ENCODE assay signal across 1 cellular context in the genomic region with DNA sequence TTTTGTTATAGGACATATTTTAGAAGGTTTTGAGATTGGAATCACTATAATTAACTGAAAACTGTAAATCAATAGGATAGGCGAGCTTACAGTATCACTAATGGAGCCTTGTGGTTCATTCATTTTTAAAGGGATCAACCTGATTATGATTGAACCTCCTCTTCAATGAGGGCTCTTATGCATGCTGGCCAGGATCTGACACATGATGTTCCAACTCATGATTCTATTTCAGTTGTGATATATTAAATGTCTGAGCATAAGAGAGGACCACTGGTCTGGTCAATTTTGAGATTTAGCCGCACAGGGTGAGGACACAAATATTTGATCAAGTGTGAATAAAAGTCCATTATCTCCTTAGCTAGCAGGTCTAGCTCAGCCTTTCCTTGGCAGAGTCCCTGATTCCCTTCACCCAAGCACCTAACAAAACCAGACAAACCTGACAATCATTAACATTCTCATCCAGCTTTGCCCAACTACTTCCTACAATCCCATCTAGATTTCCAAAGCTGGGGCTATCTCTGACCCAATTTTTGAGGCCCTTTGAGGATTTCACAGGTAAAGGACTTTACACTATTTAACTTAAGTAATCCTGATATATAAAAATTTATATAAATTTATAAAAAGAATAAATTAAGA.
TF ChIP-seq lines count a peak whose summit lies in the region.

No MANE protein-coding gene starts in this region.

TF ChIP-seq in HepG2, 621 proteins besides CTCF, POLR2A, EP300 and RAD21 (continued from another document):
- TF ChIP-seq, protein P1, sequence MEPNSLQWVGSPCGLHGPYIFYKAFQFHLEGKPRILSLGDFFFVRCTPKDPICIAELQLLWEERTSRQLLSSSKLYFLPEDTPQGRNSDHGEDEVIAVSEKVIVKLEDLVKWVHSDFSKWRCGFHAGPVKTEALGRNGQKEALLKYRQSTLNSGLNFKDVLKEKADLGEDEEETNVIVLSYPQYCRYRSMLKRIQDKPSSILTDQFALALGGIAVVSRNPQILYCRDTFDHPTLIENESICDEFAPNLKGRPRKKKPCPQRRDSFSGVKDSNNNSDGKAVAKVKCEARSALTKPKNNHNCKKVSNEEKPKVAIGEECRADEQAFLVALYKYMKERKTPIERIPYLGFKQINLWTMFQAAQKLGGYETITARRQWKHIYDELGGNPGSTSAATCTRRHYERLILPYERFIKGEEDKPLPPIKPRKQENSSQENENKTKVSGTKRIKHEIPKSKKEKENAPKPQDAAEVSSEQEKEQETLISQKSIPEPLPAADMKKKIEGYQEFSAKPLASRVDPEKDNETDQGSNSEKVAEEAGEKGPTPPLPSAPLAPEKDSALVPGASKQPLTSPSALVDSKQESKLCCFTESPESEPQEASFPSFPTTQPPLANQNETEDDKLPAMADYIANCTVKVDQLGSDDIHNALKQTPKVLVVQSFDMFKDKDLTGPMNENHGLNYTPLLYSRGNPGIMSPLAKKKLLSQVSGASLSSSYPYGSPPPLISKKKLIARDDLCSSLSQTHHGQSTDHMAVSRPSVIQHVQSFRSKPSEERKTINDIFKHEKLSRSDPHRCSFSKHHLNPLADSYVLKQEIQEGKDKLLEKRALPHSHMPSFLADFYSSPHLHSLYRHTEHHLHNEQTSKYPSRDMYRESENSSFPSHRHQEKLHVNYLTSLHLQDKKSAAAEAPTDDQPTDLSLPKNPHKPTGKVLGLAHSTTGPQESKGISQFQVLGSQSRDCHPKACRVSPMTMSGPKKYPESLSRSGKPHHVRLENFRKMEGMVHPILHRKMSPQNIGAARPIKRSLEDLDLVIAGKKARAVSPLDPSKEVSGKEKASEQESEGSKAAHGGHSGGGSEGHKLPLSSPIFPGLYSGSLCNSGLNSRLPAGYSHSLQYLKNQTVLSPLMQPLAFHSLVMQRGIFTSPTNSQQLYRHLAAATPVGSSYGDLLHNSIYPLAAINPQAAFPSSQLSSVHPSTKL (CRISPR knock-in tag; IDR thresholded peaks at IDR 0.05) = peak; percentile 30; the same call in 1 of the 2 replicates
- TF ChIP-seq SAP130 (CRISPR knock-in tag; IDR thresholded peaks at IDR 0.05; ENCODE audit: low read depth) = 0 out of 2 replicates have a peak, but pooled peaks have one; percentile 23
- TF ChIP-seq ZNF768 (CRISPR knock-in tag; IDR thresholded peaks at IDR 0.05) = no peak
- 0 out of 2 replicates have a peak, but pooled peaks have one; percentile 12 for TF ChIP-seq KAT8 (CRISPR knock-in tag; IDR thresholded peaks at IDR 0.05)
- TF ChIP-seq ZNF672 (CRISPR knock-in tag; IDR thresholded peaks at IDR 0.05) = no peak
- TF ChIP-seq HNF4A (CRISPR knock-in tag; IDR thresholded peaks at IDR 0.05) = 0 out of 2 replicates have a peak, but pooled peaks have one; percentile 12
- peak; percentile 22; the same call in 1 of the 2 replicates for TF ChIP-seq ISL2 (CRISPR knock-in tag; IDR thresholded peaks at IDR 0.05)
- no peak for TF ChIP-seq ZNF205 (CRISPR knock-in tag; IDR thresholded peaks at IDR 0.05)
- TF ChIP-seq ZNF703 (CRISPR knock-in tag; IDR thresholded peaks at IDR 0.05; ENCODE audit: borderline replicate concordance) = no peak
- peak; percentile 12; the same call in 1 of the 2 replicates for TF ChIP-seq HDAC2 (CRISPR knock-in tag; IDR thresholded peaks at IDR 0.05)
- TF ChIP-seq, protein P2, sequence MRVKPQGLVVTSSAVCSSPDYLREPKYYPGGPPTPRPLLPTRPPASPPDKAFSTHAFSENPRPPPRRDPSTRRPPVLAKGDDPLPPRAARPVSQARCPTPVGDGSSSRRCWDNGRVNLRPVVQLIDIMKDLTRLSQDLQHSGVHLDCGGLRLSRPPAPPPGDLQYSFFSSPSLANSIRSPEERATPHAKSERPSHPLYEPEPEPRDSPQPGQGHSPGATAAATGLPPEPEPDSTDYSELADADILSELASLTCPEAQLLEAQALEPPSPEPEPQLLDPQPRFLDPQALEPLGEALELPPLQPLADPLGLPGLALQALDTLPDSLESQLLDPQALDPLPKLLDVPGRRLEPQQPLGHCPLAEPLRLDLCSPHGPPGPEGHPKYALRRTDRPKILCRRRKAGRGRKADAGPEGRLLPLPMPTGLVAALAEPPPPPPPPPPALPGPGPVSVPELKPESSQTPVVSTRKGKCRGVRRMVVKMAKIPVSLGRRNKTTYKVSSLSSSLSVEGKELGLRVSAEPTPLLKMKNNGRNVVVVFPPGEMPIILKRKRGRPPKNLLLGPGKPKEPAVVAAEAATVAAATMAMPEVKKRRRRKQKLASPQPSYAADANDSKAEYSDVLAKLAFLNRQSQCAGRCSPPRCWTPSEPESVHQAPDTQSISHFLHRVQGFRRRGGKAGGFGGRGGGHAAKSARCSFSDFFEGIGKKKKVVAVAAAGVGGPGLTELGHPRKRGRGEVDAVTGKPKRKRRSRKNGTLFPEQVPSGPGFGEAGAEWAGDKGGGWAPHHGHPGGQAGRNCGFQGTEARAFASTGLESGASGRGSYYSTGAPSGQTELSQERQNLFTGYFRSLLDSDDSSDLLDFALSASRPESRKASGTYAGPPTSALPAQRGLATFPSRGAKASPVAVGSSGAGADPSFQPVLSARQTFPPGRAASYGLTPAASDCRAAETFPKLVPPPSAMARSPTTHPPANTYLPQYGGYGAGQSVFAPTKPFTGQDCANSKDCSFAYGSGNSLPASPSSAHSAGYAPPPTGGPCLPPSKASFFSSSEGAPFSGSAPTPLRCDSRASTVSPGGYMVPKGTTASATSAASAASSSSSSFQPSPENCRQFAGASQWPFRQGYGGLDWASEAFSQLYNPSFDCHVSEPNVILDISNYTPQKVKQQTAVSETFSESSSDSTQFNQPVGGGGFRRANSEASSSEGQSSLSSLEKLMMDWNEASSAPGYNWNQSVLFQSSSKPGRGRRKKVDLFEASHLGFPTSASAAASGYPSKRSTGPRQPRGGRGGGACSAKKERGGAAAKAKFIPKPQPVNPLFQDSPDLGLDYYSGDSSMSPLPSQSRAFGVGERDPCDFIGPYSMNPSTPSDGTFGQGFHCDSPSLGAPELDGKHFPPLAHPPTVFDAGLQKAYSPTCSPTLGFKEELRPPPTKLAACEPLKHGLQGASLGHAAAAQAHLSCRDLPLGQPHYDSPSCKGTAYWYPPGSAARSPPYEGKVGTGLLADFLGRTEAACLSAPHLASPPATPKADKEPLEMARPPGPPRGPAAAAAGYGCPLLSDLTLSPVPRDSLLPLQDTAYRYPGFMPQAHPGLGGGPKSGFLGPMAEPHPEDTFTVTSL (CRISPR knock-in tag; IDR thresholded peaks at IDR 0.05; ENCODE audit: borderline replicate concordance) = no peak
